Comparison of ENCODE assay signal across 13 cellular contexts in the genomic region with DNA sequence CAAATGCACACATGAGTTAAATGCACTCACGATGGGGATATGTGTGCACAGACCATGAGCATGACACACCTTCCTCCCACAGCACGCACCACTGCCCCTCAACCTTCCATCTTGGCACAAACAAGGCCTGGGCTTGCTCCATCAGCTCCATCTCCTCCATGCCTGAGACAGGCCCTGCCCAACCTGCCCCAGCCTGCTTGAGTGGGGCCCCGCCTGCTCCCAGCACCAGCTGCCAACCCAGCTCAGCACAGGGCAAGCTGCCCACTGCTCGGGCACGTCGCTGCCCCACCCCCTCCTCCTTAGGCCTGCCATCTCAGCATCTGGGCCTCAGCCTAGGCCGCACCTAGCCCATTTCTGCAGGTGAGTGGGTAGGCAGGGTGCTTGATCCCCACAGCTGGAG. TPM values are rescaled to one million over a fixed set of nuclear protein-coding genes. Genes with fewer than 3 reads are reported as not detected.
DNase-seq lines count a peak whose midpoint lies in the region; ATAC-seq and TF ChIP-seq lines count a peak whose summit lies in the region.
"Had no signal": no experiment of that assay in that cellular context is flagged by ENCODE, and none has a peak within 500 bp of the region (broad histone marks: within the 10 kb centered on the region; RNA-seq: fewer than 3 reads in every experiment).

No MANE protein-coding gene starts in this region.

- H3K4me2 ChIP-seq in mammary epithelial cell (ENCODE audit: insufficient read depth, low read depth, low read length), result peak overlapping the region; percentile 9
- H3K4me2 ChIP-seq: smooth muscle cell had no signal

- dilution Hi-C loops in mammary epithelial cell (cut with HindIII; ENCODE audit: low sequenced_read_pairs), result no loop called here

- no peak overlapping the region for H2AFZ ChIP-seq in mammary epithelial cell (ENCODE audit: low read depth, low read length)

- H3K9me3 ChIP-seq in right atrium auricular region (no peaks in the 10 kb centered on the region), mammary epithelial cell (replicated peaks; ENCODE audit: insufficient read depth, low read length) (no peaks in the 10 kb centered on the region), lower lobe of right lung (no peaks in the 10 kb centered on the region)

- WGBS in mammary epithelial cell (ENCODE audit: low coverage, missing lambda C conversion rate), result 13% methylated on average over 7 of the region's 7 CpGs

- CTCF ChIA-PET in mammary epithelial cell (lab: Charles Lee; ENCODE audit: low non-redundant PET), result interaction anchor here (0.5 to 1.0 kb wide), 4 partner anchors 11 to 549 kb away, joined by 3 to 11 read pairs (median 4); no protein-coding TSS in a partner anchor

- H3K27me3 ChIP-seq in right atrium auricular region, result no peaks in the 10 kb centered on the region
- H3K27me3 ChIP-seq in mammary epithelial cell (ENCODE audit: insufficient read depth, low read length), result no peaks in the 10 kb centered on the region
- H3K27me3 ChIP-seq in lower lobe of right lung (ENCODE audit: low read depth), result peaks cover 7% of the 10 kb centered on the region

- H3K4me1 ChIP-seq in right atrium auricular region (peaks cover 0 to 45% of the 10 kb centered on the region in 2 donors), mammary epithelial cell (ENCODE audit: insufficient read depth, low read length) (peaks cover 74% of the 10 kb centered on the region), lower lobe of right lung (peaks cover 35% of the 10 kb centered on the region)

- intact Hi-C loops in Right ventricle myocardium superior (cut with DNase I) (loop anchor here (5.0 kb wide), 1 partner anchor 504 kb away; no protein-coding TSS in a partner anchor), mammary epithelial cell (cut with micrococcal nuclease) (loop anchor here (5.0 to 10.0 kb wide), 2 partner anchors 204 to 662 kb away; no protein-coding TSS in a partner anchor), lower lobe of right lung (cut with DNase I) (no loop called here)

- H3K4me3 ChIP-seq in right atrium auricular region (no peak overlapping the region), mammary epithelial cell (replicated peaks in 1 of 3; ENCODE audit: insufficient read depth in 1 of 3, low read depth in 2 of 3, low read length in 3 of 3) (no peak overlapping the region), lower lobe of right lung (no peak overlapping the region)
- H3K4me3 ChIP-seq: smooth muscle cell had no signal

- no peaks in the 10 kb centered on the region for H4K20me1 ChIP-seq in mammary epithelial cell (ENCODE audit: insufficient read depth, low read length)

- H3K36me3 ChIP-seq in right atrium auricular region (no peaks in the 10 kb centered on the region), mammary epithelial cell (ENCODE audit: insufficient read depth, low read length) (no peaks in the 10 kb centered on the region), lower lobe of right lung (no peaks in the 10 kb centered on the region)

- peak; percentile 63 for DNase-seq in Right ventricle myocardium superior
- DNase-seq in right atrium auricular region (ENCODE audit: low spot score), result no peak
- DNase-seq in mammary epithelial cell, result peak; percentile 88
- DNase-seq in lower lobe of right lung, result peak; percentile 86
- DNase-seq in NCI-H1048 (lab: John Stamatoyannopoulos, UW), result no peak
- DNase-seq in stimulated activated CD4-positive, alpha-beta T cell treated with anti-CD3 and anti-CD28 coated beads, Interleukin-12 subunit alpha, Interleukin-12 subunit beta, amount 100 ng/mL, for 4 hours, result no peak
- no peak for DNase-seq in AG08396 (ENCODE audit: low spot score)
- DNase-seq in SHP77 treated with DMSO at 0.1 percent for 48 hours (lab: John Stamatoyannopoulos, UW), result no peak
- DNase-seq: activated CD4-positive, alpha-beta T cell treated with anti-CD3 and anti-CD28 coated beads, Interleukin-2, amount 50 U/mL, for 4 hours; T1000 had no signal

- H3K79me2 ChIP-seq in mammary epithelial cell (ENCODE audit: insufficient read depth, low read length), result no peaks in the 10 kb centered on the region

- H3K27ac ChIP-seq in right atrium auricular region (no peak overlapping the region), mammary epithelial cell (ENCODE audit: insufficient read depth, low read depth, low read length) (peak overlapping the region; percentile 5), lower lobe of right lung (no peak overlapping the region)

- ATAC-seq in Right ventricle myocardium superior (ENCODE audit: poor library complexity) (peak; percentile 28), lower lobe of right lung (peak; percentile 61 to 69)

- no peak overlapping the region for H3K9ac ChIP-seq in mammary epithelial cell (ENCODE audit: insufficient read depth, low read length)

- no TSS peak for BruUV-seq in mammary epithelial cell (replicated peaks; lab: Mats Ljungman, UMichigan)

- TF ChIP-seq CTCF in right atrium auricular region (IDR thresholded peaks at IDR 0.05) (no peak), mammary epithelial cell (conservative IDR thresholded peaks at IDR 0.05 in 1 of 2, IDR thresholded peaks at IDR 0.05 in 1 of 2; ENCODE audit: extremely low read depth in 1 of 2, insufficient read depth in 1 of 2, low read depth in 1 of 2, low read length in 2 of 2) (no peak), lower lobe of right lung (IDR thresholded peaks at IDR 0.05) (no peak)

- in situ Hi-C loops in mammary epithelial cell (cut with MboI; ENCODE audit: low sequenced_read_pairs in 2 of 2), result loop anchor here (5.0 to 10.0 kb wide), 8 partner anchors 294 to 734 kb away; partner anchors contain the start of gene KRT5 (in 1 of the 2)

RNA-seq across cellular contexts. Expression of gene KRT78, which starts 27.6 kb away (rescaled TPM):
- not detected for total RNA-seq in Right ventricle myocardium superior
- not detected for total RNA-seq in right atrium auricular region
- not detected for total RNA-seq in mammary epithelial cell
- not detected for polyA plus RNA-seq in mammary epithelial cell
- polyA minus RNA-seq in mammary epithelial cell, result not detected
- not detected for total RNA-seq in lower lobe of right lung
- total RNA-seq: fibroblast of lung had no signal
- polyA plus RNA-seq: AG04450, fibroblast of lung had no signal

RNA-seq across cellular contexts. Expression of gene KRT8, which starts 28.5 kb away (rescaled TPM):
- total RNA-seq in Right ventricle myocardium superior, result 104 TPM
- total RNA-seq in right atrium auricular region, result 100 to 1,000 TPM; 199 to 271 TPM
- 100 to 1,000 TPM in 1 of 2 donors, 10 to 100 TPM in 1; 97.0 to 397 TPM for total RNA-seq in mammary epithelial cell
- 391 TPM for polyA plus RNA-seq in mammary epithelial cell
- polyA minus RNA-seq in mammary epithelial cell, result 365 TPM
- total RNA-seq in lower lobe of right lung, result 139 TPM

RNA-seq across cellular contexts. Expression of gene KRT79, which starts 42.3 kb away (rescaled TPM):
- total RNA-seq in Right ventricle myocardium superior (not detected), right atrium auricular region (not detected), mammary epithelial cell (not detected), lower lobe of right lung (3.9 TPM)
- not detected for polyA plus RNA-seq in mammary epithelial cell
- not detected for polyA minus RNA-seq in mammary epithelial cell
- total RNA-seq: fibroblast of lung had no signal
- polyA plus RNA-seq: fibroblast of lung had no signal

Comparison
In these comparisons a context has a peak if more than half of its experiments do, and no peak if none do; other contexts are left out.
1. DNase-seq: peak in Right ventricle myocardium superior (single experiment), mammary epithelial cell (single experiment) and lower lobe of right lung (single experiment); none in right atrium auricular region (single experiment), NCI-H1048 (single experiment), stimulated activated CD4-positive, alpha-beta T cell treated with anti-CD3 and anti-CD28 coated beads, Interleukin-12 subunit alpha, Interleukin-12 subunit beta, amount 100 ng/mL, for 4 hours (single experiment), AG08396 (single experiment) and SHP77 treated with DMSO at 0.1 percent for 48 hours (single experiment).